In the genomic region with DNA sequence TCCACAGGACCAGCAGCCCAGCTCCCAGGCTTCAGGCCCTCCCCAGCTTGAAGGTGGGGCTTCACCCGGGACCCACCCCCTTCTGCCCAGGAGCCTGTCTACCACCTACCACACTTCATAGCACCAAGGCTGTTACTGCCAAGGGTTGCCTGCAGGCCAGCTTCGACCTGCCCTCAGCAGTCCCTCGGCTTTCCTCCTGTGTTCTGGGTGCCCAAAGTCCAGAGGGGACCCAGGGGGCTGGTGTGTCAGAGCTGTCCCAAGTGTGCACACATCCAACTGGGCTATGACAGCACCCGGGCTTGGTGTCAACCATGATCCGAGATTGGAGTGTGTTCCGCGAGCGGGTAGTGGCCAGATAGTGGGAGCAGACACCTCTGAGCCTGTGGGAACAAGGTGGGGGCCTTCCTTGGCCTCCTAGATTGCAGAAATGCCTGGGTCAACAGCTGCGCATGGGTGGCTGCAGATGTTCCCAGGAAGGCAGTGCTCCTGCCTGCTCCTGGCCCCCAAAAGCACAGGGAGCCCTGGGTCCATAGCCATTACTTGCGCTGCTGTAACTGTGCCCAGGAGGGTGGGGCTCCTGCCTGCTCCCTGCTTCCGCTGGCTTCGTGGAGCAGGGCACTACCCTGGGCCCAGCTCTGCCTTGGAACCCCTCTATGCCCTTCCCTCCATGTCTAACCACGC, we compare ENCODE assay signal across 14 cellular contexts. TPM values are rescaled to one million over a fixed set of nuclear protein-coding genes. Genes with fewer than 3 reads are reported as not detected.
A peak's percentile ranks its signal among the peaks of the same experiment; 100 is the strongest.
DNase-seq lines count a peak whose midpoint lies in the region; ATAC-seq lines count a peak whose summit lies in the region.
"Had no signal": no experiment of that assay in that cellular context is flagged by ENCODE, and none has a peak within 500 bp of the region (broad histone marks: within the 10 kb centered on the region; RNA-seq: fewer than 3 reads in every experiment).

No MANE protein-coding gene starts in this region.

- no peak overlapping the region for H3K27ac Mint-ChIP-seq in stimulated activated effector memory CD8-positive, alpha-beta T cell treated with anti-CD3 and anti-CD28 coated beads, Interleukin-12 subunit alpha, Interleukin-12 subunit beta, amount 100 ng/mL, for 72 hours
- H3K27ac Mint-ChIP-seq: CD8-positive, alpha-beta memory T cell had no signal

- intact Hi-C loops in Right ventricle myocardium inferior (cut with DNase I), result no loop called here
- intact Hi-C loops in left cardiac atrium (cut with DNase I), result no loop called here
- intact Hi-C loops in aorta (cut with DNase I), result no loop called here

- ATAC-seq in Right ventricle myocardium inferior (no peak), left cardiac atrium (no peak), aorta (ENCODE audit: low FRiP score) (peak; percentile 26)
- ATAC-seq in stimulated activated effector memory CD8-positive, alpha-beta T cell treated with anti-CD3 and anti-CD28 coated beads, Interleukin-12 subunit alpha, Interleukin-12 subunit beta, amount 100 ng/mL, for 72 hours, result peak; percentile 24

- H3K27ac ChIP-seq in neuronal stem cell (replicated peaks; ENCODE audit: low read length) (no peak overlapping the region), aorta (ENCODE audit: low read depth in 1 of 2, low read length in 2 of 2) (no peak overlapping the region)
- H3K27ac ChIP-seq: 22Rv1, BLaER1 had no signal

- peak overlapping the region; percentile 71 for H3K18ac ChIP-seq in neuronal stem cell (ENCODE audit: low read length)

- H3K4ac ChIP-seq in neuronal stem cell (ENCODE audit: low read length), result peak overlapping the region; percentile 23

- no peaks in the 10 kb centered on the region for H3K79me1 ChIP-seq in neuronal stem cell (ENCODE audit: low read depth, low read length)

- H3K4me3 ChIP-seq in neuronal stem cell (ENCODE audit: low read length in 2 of 2), result no peak overlapping the region
- H3K4me3 ChIP-seq in aorta (ENCODE audit: low read length in 2 of 2), result no peak overlapping the region
- H3K4me3 ChIP-seq: BLaER1 had no signal

- no peaks in the 10 kb centered on the region for H3K4me1 Mint-ChIP-seq in stimulated activated effector memory CD8-positive, alpha-beta T cell treated with anti-CD3 and anti-CD28 coated beads, Interleukin-12 subunit alpha, Interleukin-12 subunit beta, amount 100 ng/mL, for 72 hours
- H3K4me1 Mint-ChIP-seq: CD8-positive, alpha-beta memory T cell had no signal

- H3K9me3 Mint-ChIP-seq in stimulated activated effector memory CD8-positive, alpha-beta T cell treated with anti-CD3 and anti-CD28 coated beads, Interleukin-12 subunit alpha, Interleukin-12 subunit beta, amount 100 ng/mL, for 72 hours, result peaks cover 12% of the 10 kb centered on the region

- no peak overlapping the region for H4K91ac ChIP-seq in neuronal stem cell (ENCODE audit: low read depth, low read length, poor library complexity)

- H3K9ac ChIP-seq in neuronal stem cell (ENCODE audit: low read depth, low read length, poor library complexity), result no peak overlapping the region
- H3K9ac ChIP-seq: BLaER1 had no signal

- H3K4me1 ChIP-seq in neuronal stem cell (ENCODE audit: control insufficient read depth in 2 of 2, insufficient read depth in 1 of 2, low read depth in 1 of 2, low read length in 2 of 2), result no peaks in the 10 kb centered on the region
- no peaks in the 10 kb centered on the region for H3K4me1 ChIP-seq in aorta (ENCODE audit: control insufficient read depth in 1 of 2, insufficient read depth in 2 of 2, low read length in 2 of 2)
- H3K4me1 ChIP-seq: BLaER1 had no signal

- no peaks in the 10 kb centered on the region for H3K36me3 Mint-ChIP-seq in stimulated activated effector memory CD8-positive, alpha-beta T cell treated with anti-CD3 and anti-CD28 coated beads, Interleukin-12 subunit alpha, Interleukin-12 subunit beta, amount 100 ng/mL, for 72 hours

- no peaks in the 10 kb centered on the region for H3K36me3 ChIP-seq in neuronal stem cell (replicated peaks in 1 of 2; ENCODE audit: control insufficient read depth in 2 of 2, insufficient read depth in 2 of 2, low read length in 2 of 2)
- no peaks in the 10 kb centered on the region for H3K36me3 ChIP-seq in aorta (ENCODE audit: control insufficient read depth in 1 of 2, insufficient read depth in 2 of 2, low read length in 1 of 2)
- H3K36me3 ChIP-seq: BLaER1 had no signal

- DNase-seq in Right ventricle myocardium inferior (ENCODE audit: missing footprints) (peak; percentile 39), left cardiac atrium (no peak), neuronal stem cell (ENCODE audit: low spot score) (no peak), aorta (peak in 1 of 2 donors; percentile 43), NCI-H1436 treated with DMSO at 0.1 percent for 48 hours (lab: John Stamatoyannopoulos, UW) (no peak), HuH-7 (ENCODE audit: low spot score) (no peak), pons (ENCODE audit: low spot score) (no peak)
- no peak for DNase-seq in stimulated activated effector memory CD8-positive, alpha-beta T cell treated with anti-CD3 and anti-CD28 coated beads, Interleukin-12 subunit alpha, Interleukin-12 subunit beta, amount 100 ng/mL, for 72 hours (ENCODE audit: low spot score in 2 of 2)
- DNase-seq: AML-193; Caco-2; CD8-positive, alpha-beta memory T cell had no signal

- H2BK15ac ChIP-seq in neuronal stem cell (ENCODE audit: low read length), result no peak overlapping the region

- WGBS in neuronal stem cell (ENCODE audit: extremely low coverage in 2 of 2, insufficient read length in 2 of 2, insufficient replicate concordance in 1 of 2), 2 donors, result no CpG with 5 or more reads among the region's 13 CpGs
- 95 to 98% methylated on average over 13 of the region's 13 CpGs for WGBS in aorta, 2 donors

- no peak overlapping the region for H3K4me3 Mint-ChIP-seq in stimulated activated effector memory CD8-positive, alpha-beta T cell treated with anti-CD3 and anti-CD28 coated beads, Interleukin-12 subunit alpha, Interleukin-12 subunit beta, amount 100 ng/mL, for 72 hours
- H3K4me3 Mint-ChIP-seq: CD8-positive, alpha-beta memory T cell had no signal

- peak overlapping the region; percentile 10 for H3K14ac ChIP-seq in neuronal stem cell (ENCODE audit: low read length)

- H2BK12ac ChIP-seq in neuronal stem cell (ENCODE audit: low read length), result peak overlapping the region; percentile 73

- peak overlapping the region; percentile 47 for H3K23ac ChIP-seq in neuronal stem cell (ENCODE audit: low read depth, low read length, poor library complexity)

- H4K8ac ChIP-seq in neuronal stem cell (ENCODE audit: low read depth, low read length), result no peak overlapping the region

- no peak overlapping the region for H2BK120ac ChIP-seq in neuronal stem cell (ENCODE audit: low read depth, low read length)

- H3K4me2 ChIP-seq in neuronal stem cell (ENCODE audit: insufficient read depth, low read length, poor library complexity, severe bottlenecking), result no peak overlapping the region
- H3K4me2 ChIP-seq: BLaER1 had no signal

- H2BK5ac ChIP-seq in neuronal stem cell (ENCODE audit: low read length), result peak overlapping the region; percentile 1

- no peak overlapping the region for H2AK5ac ChIP-seq in neuronal stem cell (ENCODE audit: low read depth, low read length)

- H2AFZ ChIP-seq in neuronal stem cell (ENCODE audit: low read length), result no peak overlapping the region

- H3K9me3 ChIP-seq in neuronal stem cell (replicated peaks in 1 of 2; ENCODE audit: control insufficient read depth in 2 of 2, insufficient read depth in 1 of 2, low read depth in 1 of 2, low read length in 2 of 2) (no peaks in the 10 kb centered on the region), aorta (ENCODE audit: control insufficient read depth, low read length) (peaks cover 4% of the 10 kb centered on the region)

- H3K27me3 ChIP-seq in neuronal stem cell (ENCODE audit: control insufficient read depth in 3 of 3, insufficient read depth in 3 of 3, low read depth in 1 of 3, low read length in 3 of 3) (no peaks in the 10 kb centered on the region), aorta (ENCODE audit: control insufficient read depth in 1 of 2, insufficient read depth in 2 of 2, low read length in 1 of 2) (no peaks in the 10 kb centered on the region)
- H3K27me3 ChIP-seq: BLaER1 had no signal

RNA-seq across cellular contexts. Expression of gene SULT1B1, which starts 16.8 kb away (rescaled TPM):
- 0.65 TPM for total RNA-seq in Right ventricle myocardium inferior
- total RNA-seq in left cardiac atrium, result 1 to 10 TPM in 1 of 2 donors, under 1 TPM in 1; 0.99 to 1.6 TPM
- polyA plus RNA-seq in neuronal stem cell (2013, experiment 1 of 2), result not detected
- not detected for polyA plus RNA-seq in neuronal stem cell (2013, experiment 2 of 2)
- 1 to 10 TPM; 2.2 to 2.4 TPM for total RNA-seq in aorta
- 10 to 100 TPM in 1 of 2 donors, under 1 TPM in 1; 0.38 to 15.7 TPM for polyA plus RNA-seq in aorta
- total RNA-seq: HT-29 had no signal

Comparison
In these comparisons a context has a peak if more than half of its experiments do, and no peak if none do; other contexts are left out.
1. ATAC-seq: peak in stimulated activated effector memory CD8-positive, alpha-beta T cell treated with anti-CD3 and anti-CD28 coated beads, Interleukin-12 subunit alpha, Interleukin-12 subunit beta, amount 100 ng/mL, for 72 hours (single experiment) and aorta (single experiment); none in Right ventricle myocardium inferior (single experiment) and left cardiac atrium (0 of 2).